ENCODE assay signal across 34 cellular contexts in genomic region chr13:100262404-100262803, GRCh38.
"Had no signal": no experiment of that assay in that cellular context is flagged by ENCODE, and none has a peak within 500 bp of the region (broad histone marks: within the 10 kb centered on the region; RNA-seq: fewer than 3 reads in every experiment).

No MANE protein-coding gene starts in this region.

- H3K9me3 ChIP-seq: adrenal gland, ascending aorta, body of pancreas, breast epithelium had no signal

- H3K27me3 ChIP-seq: adrenal gland, ascending aorta, body of pancreas, brain microvascular endothelial cell, breast epithelium, cardiac muscle cell had no signal

- H3K4me3 ChIP-seq: adrenal gland, ascending aorta, body of pancreas, breast epithelium, cardiac muscle cell had no signal

- H3K4me1 ChIP-seq: adrenal gland, ascending aorta, body of pancreas, breast epithelium had no signal

- DNase-seq: activated effector memory CD4-positive, alpha-beta T cell treated with anti-CD3 and anti-CD28 coated beads, Interleukin-2, amount 50 U/mL, for 16 hours; activated effector memory CD4-positive, alpha-beta T cell treated with Interleukin-2 at 50 U/mL for 16 hours; activated gamma-delta T cell; activated gamma-delta T cell treated with Interleukin-2 at 50 U/mL for 16 hours; activated naive CD4-positive, alpha-beta T cell; activated naive CD4-positive, alpha-beta T cell treated with anti-CD3 and anti-CD28 coated beads for 36 hours; activated naive CD4-positive, alpha-beta T cell treated with anti-CD3 and anti-CD28 coated beads, Interleukin-2, amount 10 ng/mL, durations not matched to agents 7 days and 5 days; activated naive CD4-positive, alpha-beta T cell treated with anti-CD3 and anti-CD28 coated beads, Interleukin-2, amount 50 U/mL, for 16 hours; activated naive CD4-positive, alpha-beta T cell treated with Interleukin-2 at 50 U/mL for 16 hours; activated naive CD8-positive, alpha-beta T cell treated with anti-CD3 and anti-CD28 coated beads for 36 hours; activated naive CD8-positive, alpha-beta T cell treated with anti-CD3 and anti-CD28 coated beads, Interleukin-2, amount 10 ng/mL, durations not matched to agents 7 days and 5 days; activated naive CD8-positive, alpha-beta T cell treated with anti-CD3 and anti-CD28 coated beads, Interleukin-2, amount 50 U/mL, for 24 hours; activated T-cell treated with anti-CD3 and anti-CD28 coated beads, Interleukin-2, amount 50 U/mL, for 1 hour; activated T-cell treated with anti-CD3 and anti-CD28 coated beads, Interleukin-2, amount 50 U/mL, for 24 hours; activated T-cell treated with anti-CD3 and anti-CD28 coated beads, Interleukin-2, amount 50 U/mL, for 4 hours; activated T-cell treated with anti-CD3 and anti-CD28 coated beads, Interleukin-2, amount 50 U/mL, for 48 hours; activated T-cell treated with anti-CD3 and anti-CD28 coated beads, Interleukin-2, amount 50 U/mL, for 72 hours; adrenal gland; amniotic stem cell; amygdala; anterior cingulate cortex; aorta; body of pancreas; brain microvascular endothelial cell; caudate nucleus; central memory CD4-positive, alpha-beta T cell; cerebellar nuclear complex had no signal

- ATAC-seq: activated naive CD4-positive, alpha-beta T cell treated with anti-CD3 and anti-CD28 coated beads, Interleukin-2, amount 50 U/mL, for 72 hours; activated naive CD8-positive, alpha-beta T cell treated with anti-CD3 and anti-CD28 coated beads, Interleukin-2, amount 50 U/mL, for 24 hours; activated T-cell treated with anti-CD3 and anti-CD28 coated beads, Interleukin-2, amount 50 U/mL, for 4 hours; activated T-cell treated with anti-CD3 and anti-CD28 coated beads, Interleukin-2, amount 50 U/mL, for 72 hours; activated T-helper 17 cell treated with anti-CD3 and anti-CD28 coated beads, Interleukin-2, amount 50 U/mL, for 72 hours; body of pancreas had no signal

- H3K36me3 ChIP-seq: adrenal gland, ascending aorta, brain microvascular endothelial cell, breast epithelium, cardiac muscle cell had no signal

- FAIRE-seq: astrocyte, bronchial epithelial cell had no signal

- H3K27ac ChIP-seq: adrenal gland, ascending aorta, body of pancreas, brain microvascular endothelial cell, breast epithelium, cardiac muscle cell had no signal
